Comparison of ENCODE assay signal across 1 cellular context in genomic region chr2:75390184-75390583, GRCh38.
TF ChIP-seq lines count a peak whose summit lies in the region.

No MANE protein-coding gene starts in this region.

TF ChIP-seq in HepG2, 621 proteins besides CTCF, POLR2A, EP300 and RAD21 (continued from another document):
- TF ChIP-seq RFXANK (CRISPR knock-in tag; IDR thresholded peaks at IDR 0.05) (no peak), USF2 (IDR thresholded peaks at IDR 0.05; ENCODE audit: low read depth, low read length) (peak; percentile 44; the same call in 1 of the 2 replicates), USF2 (CRISPR knock-in tag; IDR thresholded peaks at IDR 0.05; ENCODE audit: borderline replicate concordance) (peak; percentile 60; the same call in 1 of the 2 replicates), FOXA3 (CRISPR knock-in tag; IDR thresholded peaks at IDR 0.05) (peak; percentile 23; the same call in 1 of the 2 replicates), HNF1B (CRISPR knock-in tag; IDR thresholded peaks at IDR 0.05) (no peak), ZNF317 (CRISPR knock-in tag; IDR thresholded peaks at IDR 0.05) (no peak), ERF (CRISPR knock-in tag; IDR thresholded peaks at IDR 0.05) (no peak), ZBTB38 (CRISPR knock-in tag; IDR thresholded peaks at IDR 0.05) (no peak), BCL6 (CRISPR knock-in tag; IDR thresholded peaks at IDR 0.05) (no peak; the same call in 1 of the 2 replicates), HOXA7 (CRISPR knock-in tag; IDR thresholded peaks at IDR 0.05) (no peak), KDM2A (CRISPR knock-in tag; IDR thresholded peaks at IDR 0.05; ENCODE audit: borderline replicate concordance, low read depth) (no peak), ZNF773 (CRISPR knock-in tag; IDR thresholded peaks at IDR 0.05; ENCODE audit: borderline replicate concordance) (no peak), FOXK1 (CRISPR knock-in tag; IDR thresholded peaks at IDR 0.05; ENCODE audit: borderline replicate concordance, low read depth) (0 out of 2 replicates have a peak, but pooled peaks have one; percentile 34), SAP130 (CRISPR knock-in tag; IDR thresholded peaks at IDR 0.05; ENCODE audit: low read depth) (peak; percentile 46; the same call in 1 of the 2 replicates), ZNF546 (CRISPR knock-in tag; conservative IDR thresholded peaks at IDR 0.05) (no peak), THYN1 (CRISPR knock-in tag; IDR thresholded peaks at IDR 0.05; ENCODE audit: borderline replicate concordance, low read depth) (no peak), IRX3 (CRISPR knock-in tag; IDR thresholded peaks at IDR 0.05; ENCODE audit: borderline replicate concordance, low read depth) (no peak), NPAS2 (CRISPR knock-in tag; IDR thresholded peaks at IDR 0.05; ENCODE audit: borderline replicate concordance) (no peak), IRF2 (CRISPR knock-in tag; IDR thresholded peaks at IDR 0.05) (peak; percentile 79), ZFP37 (CRISPR knock-in tag; IDR thresholded peaks at IDR 0.05; ENCODE audit: borderline replicate concordance) (no peak), ZNF260 (CRISPR knock-in tag; IDR thresholded peaks at IDR 0.05; ENCODE audit: borderline replicate concordance, low read depth) (no peak), SUZ12 (IDR thresholded peaks at IDR 0.05; ENCODE audit: low read depth, low read length) (no peak), ZKSCAN1 (IDR thresholded peaks at IDR 0.05; ENCODE audit: low read length) (no peak), FOXA1 (IDR thresholded peaks at IDR 0.05) (no peak), FOXA1 (CRISPR knock-in tag; IDR thresholded peaks at IDR 0.05) (peak; percentile 64), ZSCAN30 (CRISPR knock-in tag; IDR thresholded peaks at IDR 0.05) (no peak), CC2D1A (CRISPR knock-in tag; IDR thresholded peaks at IDR 0.05) (no peak), HMGXB3 (CRISPR knock-in tag; IDR thresholded peaks at IDR 0.05; ENCODE audit: borderline replicate concordance) (no peak)
- TF ChIP-seq, protein P1, sequence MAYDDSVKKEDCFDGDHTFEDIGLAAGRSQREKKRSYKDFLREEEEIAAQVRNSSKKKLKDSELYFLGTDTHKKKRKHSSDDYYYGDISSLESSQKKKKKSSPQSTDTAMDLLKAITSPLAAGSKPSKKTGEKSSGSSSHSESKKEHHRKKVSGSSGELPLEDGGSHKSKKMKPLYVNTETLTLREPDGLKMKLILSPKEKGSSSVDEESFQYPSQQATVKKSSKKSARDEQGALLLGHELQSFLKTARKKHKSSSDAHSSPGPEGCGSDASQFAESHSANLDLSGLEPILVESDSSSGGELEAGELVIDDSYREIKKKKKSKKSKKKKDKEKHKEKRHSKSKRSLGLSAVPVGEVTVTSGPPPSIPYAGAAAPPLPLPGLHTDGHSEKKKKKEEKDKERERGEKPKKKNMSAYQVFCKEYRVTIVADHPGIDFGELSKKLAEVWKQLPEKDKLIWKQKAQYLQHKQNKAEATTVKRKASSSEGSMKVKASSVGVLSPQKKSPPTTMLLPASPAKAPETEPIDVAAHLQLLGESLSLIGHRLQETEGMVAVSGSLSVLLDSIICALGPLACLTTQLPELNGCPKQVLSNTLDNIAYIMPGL (CRISPR knock-in tag; IDR thresholded peaks at IDR 0.05; ENCODE audit: borderline replicate concordance in 1 of 2, low read depth in 1 of 2), result no peak
- TF ChIP-seq, protein P2, sequence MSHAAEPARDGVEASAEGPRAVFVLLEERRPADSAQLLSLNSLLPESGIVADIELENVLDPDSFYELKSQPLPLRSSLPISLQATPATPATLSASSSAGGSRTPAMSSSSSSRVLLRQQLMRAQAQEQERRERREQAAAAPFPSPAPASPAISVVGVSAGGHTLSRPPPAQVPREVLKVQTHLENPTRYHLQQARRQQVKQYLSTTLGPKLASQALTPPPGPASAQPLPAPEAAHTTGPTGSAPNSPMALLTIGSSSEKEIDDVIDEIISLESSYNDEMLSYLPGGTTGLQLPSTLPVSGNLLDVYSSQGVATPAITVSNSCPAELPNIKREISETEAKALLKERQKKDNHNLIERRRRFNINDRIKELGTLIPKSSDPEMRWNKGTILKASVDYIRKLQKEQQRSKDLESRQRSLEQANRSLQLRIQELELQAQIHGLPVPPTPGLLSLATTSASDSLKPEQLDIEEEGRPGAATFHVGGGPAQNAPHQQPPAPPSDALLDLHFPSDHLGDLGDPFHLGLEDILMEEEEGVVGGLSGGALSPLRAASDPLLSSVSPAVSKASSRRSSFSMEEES (CRISPR knock-in tag; IDR thresholded peaks at IDR 0.05), result peak; percentile 61
- TF ChIP-seq, protein P3, sequence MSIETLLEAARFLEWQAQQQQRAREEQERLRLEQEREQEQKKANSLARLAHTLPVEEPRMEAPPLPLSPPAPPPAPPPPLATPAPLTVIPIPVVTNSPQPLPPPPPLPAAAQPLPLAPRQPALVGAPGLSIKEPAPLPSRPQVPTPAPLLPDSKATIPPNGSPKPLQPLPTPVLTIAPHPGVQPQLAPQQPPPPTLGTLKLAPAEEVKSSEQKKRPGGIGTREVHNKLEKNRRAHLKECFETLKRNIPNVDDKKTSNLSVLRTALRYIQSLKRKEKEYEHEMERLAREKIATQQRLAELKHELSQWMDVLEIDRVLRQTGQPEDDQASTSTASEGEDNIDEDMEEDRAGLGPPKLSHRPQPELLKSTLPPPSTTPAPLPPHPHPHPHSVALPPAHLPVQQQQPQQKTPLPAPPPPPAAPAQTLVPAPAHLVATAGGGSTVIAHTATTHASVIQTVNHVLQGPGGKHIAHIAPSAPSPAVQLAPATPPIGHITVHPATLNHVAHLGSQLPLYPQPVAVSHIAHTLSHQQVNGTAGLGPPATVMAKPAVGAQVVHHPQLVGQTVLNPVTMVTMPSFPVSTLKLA (IDR thresholded peaks at IDR 0.05), result no peak
- TF ChIP-seq, protein P4, sequence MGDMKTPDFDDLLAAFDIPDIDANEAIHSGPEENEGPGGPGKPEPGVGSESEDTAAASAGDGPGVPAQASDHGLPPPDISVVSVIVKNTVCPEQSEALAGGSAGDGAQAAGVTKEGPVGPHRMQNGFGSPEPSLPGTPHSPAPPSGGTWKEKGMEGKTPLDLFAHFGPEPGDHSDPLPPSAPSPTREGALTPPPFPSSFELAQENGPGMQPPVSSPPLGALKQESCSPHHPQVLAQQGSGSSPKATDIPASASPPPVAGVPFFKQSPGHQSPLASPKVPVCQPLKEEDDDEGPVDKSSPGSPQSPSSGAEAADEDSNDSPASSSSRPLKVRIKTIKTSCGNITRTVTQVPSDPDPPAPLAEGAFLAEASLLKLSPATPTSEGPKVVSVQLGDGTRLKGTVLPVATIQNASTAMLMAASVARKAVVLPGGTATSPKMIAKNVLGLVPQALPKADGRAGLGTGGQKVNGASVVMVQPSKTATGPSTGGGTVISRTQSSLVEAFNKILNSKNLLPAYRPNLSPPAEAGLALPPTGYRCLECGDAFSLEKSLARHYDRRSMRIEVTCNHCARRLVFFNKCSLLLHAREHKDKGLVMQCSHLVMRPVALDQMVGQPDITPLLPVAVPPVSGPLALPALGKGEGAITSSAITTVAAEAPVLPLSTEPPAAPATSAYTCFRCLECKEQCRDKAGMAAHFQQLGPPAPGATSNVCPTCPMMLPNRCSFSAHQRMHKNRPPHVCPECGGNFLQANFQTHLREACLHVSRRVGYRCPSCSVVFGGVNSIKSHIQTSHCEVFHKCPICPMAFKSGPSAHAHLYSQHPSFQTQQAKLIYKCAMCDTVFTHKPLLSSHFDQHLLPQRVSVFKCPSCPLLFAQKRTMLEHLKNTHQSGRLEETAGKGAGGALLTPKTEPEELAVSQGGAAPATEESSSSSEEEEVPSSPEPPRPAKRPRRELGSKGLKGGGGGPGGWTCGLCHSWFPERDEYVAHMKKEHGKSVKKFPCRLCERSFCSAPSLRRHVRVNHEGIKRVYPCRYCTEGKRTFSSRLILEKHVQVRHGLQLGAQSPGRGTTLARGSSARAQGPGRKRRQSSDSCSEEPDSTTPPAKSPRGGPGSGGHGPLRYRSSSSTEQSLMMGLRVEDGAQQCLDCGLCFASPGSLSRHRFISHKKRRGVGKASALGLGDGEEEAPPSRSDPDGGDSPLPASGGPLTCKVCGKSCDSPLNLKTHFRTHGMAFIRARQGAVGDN (CRISPR knock-in tag; IDR thresholded peaks at IDR 0.05), result no peak
